Comparison of ENCODE assay signal across 1 cellular context in the genomic region with DNA sequence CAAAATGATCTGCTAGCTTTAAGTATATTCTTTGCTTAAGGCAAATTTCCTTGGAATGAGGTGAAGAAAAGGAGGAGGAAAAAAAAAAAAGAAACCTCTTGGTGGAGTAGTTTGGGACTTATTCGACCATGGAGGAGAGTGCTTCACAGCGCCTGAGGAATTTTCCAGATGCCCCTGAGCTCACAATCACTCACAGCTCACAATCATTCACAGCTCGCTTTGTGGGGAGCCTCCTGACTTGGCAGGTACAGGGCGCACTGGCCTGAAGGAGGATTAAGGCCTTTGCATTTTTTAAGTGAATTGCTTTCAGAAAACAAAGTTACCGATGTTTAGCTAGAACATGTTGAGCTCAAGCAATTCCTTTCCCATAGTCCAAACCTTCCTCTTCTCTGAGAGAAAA.
TF ChIP-seq lines count a peak whose summit lies in the region.

No MANE protein-coding gene starts in this region.

TF ChIP-seq in H1, 55 proteins besides CTCF, POLR2A, EP300 and RAD21:
- TF ChIP-seq CREB1 (IDR thresholded peaks at IDR 0.05) = no peak
- no peak for TF ChIP-seq TEAD4 (IDR thresholded peaks at IDR 0.05; ENCODE audit: low read depth, low read length)
- no peak for TF ChIP-seq CHD1 (IDR thresholded peaks at IDR 0.05; ENCODE audit: low read depth, low read length)
- TF ChIP-seq, protein P1, sequence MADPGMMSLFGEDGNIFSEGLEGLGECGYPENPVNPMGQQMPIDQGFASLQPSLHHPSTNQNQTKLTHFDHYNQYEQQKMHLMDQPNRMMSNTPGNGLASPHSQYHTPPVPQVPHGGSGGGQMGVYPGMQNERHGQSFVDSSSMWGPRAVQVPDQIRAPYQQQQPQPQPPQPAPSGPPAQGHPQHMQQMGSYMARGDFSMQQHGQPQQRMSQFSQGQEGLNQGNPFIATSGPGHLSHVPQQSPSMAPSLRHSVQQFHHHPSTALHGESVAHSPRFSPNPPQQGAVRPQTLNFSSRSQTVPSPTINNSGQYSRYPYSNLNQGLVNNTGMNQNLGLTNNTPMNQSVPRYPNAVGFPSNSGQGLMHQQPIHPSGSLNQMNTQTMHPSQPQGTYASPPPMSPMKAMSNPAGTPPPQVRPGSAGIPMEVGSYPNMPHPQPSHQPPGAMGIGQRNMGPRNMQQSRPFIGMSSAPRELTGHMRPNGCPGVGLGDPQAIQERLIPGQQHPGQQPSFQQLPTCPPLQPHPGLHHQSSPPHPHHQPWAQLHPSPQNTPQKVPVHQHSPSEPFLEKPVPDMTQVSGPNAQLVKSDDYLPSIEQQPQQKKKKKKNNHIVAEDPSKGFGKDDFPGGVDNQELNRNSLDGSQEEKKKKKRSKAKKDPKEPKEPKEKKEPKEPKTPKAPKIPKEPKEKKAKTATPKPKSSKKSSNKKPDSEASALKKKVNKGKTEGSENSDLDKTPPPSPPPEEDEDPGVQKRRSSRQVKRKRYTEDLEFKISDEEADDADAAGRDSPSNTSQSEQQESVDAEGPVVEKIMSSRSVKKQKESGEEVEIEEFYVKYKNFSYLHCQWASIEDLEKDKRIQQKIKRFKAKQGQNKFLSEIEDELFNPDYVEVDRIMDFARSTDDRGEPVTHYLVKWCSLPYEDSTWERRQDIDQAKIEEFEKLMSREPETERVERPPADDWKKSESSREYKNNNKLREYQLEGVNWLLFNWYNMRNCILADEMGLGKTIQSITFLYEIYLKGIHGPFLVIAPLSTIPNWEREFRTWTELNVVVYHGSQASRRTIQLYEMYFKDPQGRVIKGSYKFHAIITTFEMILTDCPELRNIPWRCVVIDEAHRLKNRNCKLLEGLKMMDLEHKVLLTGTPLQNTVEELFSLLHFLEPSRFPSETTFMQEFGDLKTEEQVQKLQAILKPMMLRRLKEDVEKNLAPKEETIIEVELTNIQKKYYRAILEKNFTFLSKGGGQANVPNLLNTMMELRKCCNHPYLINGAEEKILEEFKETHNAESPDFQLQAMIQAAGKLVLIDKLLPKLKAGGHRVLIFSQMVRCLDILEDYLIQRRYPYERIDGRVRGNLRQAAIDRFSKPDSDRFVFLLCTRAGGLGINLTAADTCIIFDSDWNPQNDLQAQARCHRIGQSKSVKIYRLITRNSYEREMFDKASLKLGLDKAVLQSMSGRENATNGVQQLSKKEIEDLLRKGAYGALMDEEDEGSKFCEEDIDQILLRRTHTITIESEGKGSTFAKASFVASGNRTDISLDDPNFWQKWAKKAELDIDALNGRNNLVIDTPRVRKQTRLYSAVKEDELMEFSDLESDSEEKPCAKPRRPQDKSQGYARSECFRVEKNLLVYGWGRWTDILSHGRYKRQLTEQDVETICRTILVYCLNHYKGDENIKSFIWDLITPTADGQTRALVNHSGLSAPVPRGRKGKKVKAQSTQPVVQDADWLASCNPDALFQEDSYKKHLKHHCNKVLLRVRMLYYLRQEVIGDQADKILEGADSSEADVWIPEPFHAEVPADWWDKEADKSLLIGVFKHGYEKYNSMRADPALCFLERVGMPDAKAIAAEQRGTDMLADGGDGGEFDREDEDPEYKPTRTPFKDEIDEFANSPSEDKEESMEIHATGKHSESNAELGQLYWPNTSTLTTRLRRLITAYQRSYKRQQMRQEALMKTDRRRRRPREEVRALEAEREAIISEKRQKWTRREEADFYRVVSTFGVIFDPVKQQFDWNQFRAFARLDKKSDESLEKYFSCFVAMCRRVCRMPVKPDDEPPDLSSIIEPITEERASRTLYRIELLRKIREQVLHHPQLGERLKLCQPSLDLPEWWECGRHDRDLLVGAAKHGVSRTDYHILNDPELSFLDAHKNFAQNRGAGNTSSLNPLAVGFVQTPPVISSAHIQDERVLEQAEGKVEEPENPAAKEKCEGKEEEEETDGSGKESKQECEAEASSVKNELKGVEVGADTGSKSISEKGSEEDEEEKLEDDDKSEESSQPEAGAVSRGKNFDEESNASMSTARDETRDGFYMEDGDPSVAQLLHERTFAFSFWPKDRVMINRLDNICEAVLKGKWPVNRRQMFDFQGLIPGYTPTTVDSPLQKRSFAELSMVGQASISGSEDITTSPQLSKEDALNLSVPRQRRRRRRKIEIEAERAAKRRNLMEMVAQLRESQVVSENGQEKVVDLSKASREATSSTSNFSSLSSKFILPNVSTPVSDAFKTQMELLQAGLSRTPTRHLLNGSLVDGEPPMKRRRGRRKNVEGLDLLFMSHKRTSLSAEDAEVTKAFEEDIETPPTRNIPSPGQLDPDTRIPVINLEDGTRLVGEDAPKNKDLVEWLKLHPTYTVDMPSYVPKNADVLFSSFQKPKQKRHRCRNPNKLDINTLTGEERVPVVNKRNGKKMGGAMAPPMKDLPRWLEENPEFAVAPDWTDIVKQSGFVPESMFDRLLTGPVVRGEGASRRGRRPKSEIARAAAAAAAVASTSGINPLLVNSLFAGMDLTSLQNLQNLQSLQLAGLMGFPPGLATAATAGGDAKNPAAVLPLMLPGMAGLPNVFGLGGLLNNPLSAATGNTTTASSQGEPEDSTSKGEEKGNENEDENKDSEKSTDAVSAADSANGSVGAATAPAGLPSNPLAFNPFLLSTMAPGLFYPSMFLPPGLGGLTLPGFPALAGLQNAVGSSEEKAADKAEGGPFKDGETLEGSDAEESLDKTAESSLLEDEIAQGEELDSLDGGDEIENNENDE (IDR thresholded peaks at IDR 0.05; ENCODE audit: insufficient replicate concordance, low read length) = no peak
- no peak for TF ChIP-seq BRCA1 (IDR thresholded peaks at IDR 0.05; ENCODE audit: low read depth, low read length)
- no peak for TF ChIP-seq FOSL1 (IDR thresholded peaks at IDR 0.05; ENCODE audit: insufficient read depth, low read depth, low read length)
- TF ChIP-seq, protein P2, sequence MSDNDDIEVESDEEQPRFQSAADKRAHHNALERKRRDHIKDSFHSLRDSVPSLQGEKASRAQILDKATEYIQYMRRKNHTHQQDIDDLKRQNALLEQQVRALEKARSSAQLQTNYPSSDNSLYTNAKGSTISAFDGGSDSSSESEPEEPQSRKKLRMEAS (IDR thresholded peaks at IDR 0.05) = no peak
- no peak for TF ChIP-seq KDM5A (IDR thresholded peaks at IDR 0.05; ENCODE audit: low read length)
- no peak for TF ChIP-seq SUZ12 (IDR thresholded peaks at IDR 0.05; ENCODE audit: low read length)
- no peak for TF ChIP-seq TBP (IDR thresholded peaks at IDR 0.05; ENCODE audit: low read depth, low read length)
- no peak for TF ChIP-seq GTF2F1 (IDR thresholded peaks at IDR 0.05; ENCODE audit: borderline replicate concordance, low read depth, low read length)
- TF ChIP-seq NANOG (IDR thresholded peaks at IDR 0.05; ENCODE audit: insufficient read depth, low read depth, low read length, poor library complexity, severe bottlenecking) = no peak
- TF ChIP-seq CBX5 (IDR thresholded peaks at IDR 0.05; ENCODE audit: low read depth, low read length) = no peak
- TF ChIP-seq CBX8 (IDR thresholded peaks at IDR 0.05; ENCODE audit: borderline replicate concordance, low read depth, low read length) = no peak
- TF ChIP-seq JUND (IDR thresholded peaks at IDR 0.05; ENCODE audit: low read length) = no peak
- TF ChIP-seq EGR1 (IDR thresholded peaks at IDR 0.05; ENCODE audit: borderline replicate concordance, low read depth, low read length) = no peak
- TF ChIP-seq SAP30 (IDR thresholded peaks at IDR 0.05; ENCODE audit: insufficient read depth, insufficient replicate concordance, low read length) = no peak
- TF ChIP-seq YY1 (IDR thresholded peaks at IDR 0.05; ENCODE audit: low read depth, low read length) = no peak
- TF ChIP-seq, protein P3, sequence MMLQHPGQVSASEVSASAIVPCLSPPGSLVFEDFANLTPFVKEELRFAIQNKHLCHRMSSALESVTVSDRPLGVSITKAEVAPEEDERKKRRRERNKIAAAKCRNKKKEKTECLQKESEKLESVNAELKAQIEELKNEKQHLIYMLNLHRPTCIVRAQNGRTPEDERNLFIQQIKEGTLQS (IDR thresholded peaks at IDR 0.05; ENCODE audit: insufficient read depth, low read depth, low read length) = no peak
- TF ChIP-seq SIN3A (conservative IDR thresholded peaks at IDR 0.05 in 1 of 2, IDR thresholded peaks at IDR 0.05 in 1 of 2; ENCODE audit: low read depth in 1 of 2, low read length in 2 of 2) = no peak
